In the genomic region with DNA sequence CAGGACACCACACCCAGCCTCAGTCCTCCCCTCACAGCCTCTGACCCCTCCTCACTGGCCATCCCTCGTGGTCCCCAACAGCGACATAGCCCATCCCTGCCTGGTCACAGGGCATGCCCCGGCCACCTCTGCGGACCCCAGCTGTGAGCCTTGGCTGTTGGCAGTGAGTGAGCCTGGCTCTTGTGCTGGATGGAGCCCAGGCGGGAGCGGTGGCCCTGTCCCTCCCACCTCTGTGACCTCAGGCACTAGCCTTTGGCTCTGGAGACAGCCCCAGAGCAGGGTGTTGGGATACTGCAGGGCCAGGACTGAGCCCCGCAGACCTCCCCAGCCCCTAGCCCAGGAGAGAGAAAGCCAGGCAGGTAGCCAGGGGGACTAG, we compare ENCODE assay signal across 1 cellular context.
TF ChIP-seq lines count a peak whose summit lies in the region.

No MANE protein-coding gene starts in this region.

TF ChIP-seq in IMR-90, 13 proteins besides CTCF, POLR2A, EP300 and RAD21:
- TF ChIP-seq, protein P1, sequence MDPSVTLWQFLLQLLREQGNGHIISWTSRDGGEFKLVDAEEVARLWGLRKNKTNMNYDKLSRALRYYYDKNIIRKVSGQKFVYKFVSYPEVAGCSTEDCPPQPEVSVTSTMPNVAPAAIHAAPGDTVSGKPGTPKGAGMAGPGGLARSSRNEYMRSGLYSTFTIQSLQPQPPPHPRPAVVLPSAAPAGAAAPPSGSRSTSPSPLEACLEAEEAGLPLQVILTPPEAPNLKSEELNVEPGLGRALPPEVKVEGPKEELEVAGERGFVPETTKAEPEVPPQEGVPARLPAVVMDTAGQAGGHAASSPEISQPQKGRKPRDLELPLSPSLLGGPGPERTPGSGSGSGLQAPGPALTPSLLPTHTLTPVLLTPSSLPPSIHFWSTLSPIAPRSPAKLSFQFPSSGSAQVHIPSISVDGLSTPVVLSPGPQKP (IDR thresholded peaks at IDR 0.05; ENCODE audit: borderline replicate concordance, low read depth, low read length), result no peak
- TF ChIP-seq MAFK (IDR thresholded peaks at IDR 0.05; ENCODE audit: low read depth, low read length) (no peak), SMC3 (IDR thresholded peaks at IDR 0.05; ENCODE audit: low read depth, low read length) (no peak), MAZ (IDR thresholded peaks at IDR 0.05; ENCODE audit: borderline replicate concordance, low read depth, low read length) (no peak), FOS (IDR thresholded peaks at IDR 0.05; ENCODE audit: low read depth, low read length) (no peak), MXI1 (IDR thresholded peaks at IDR 0.05; ENCODE audit: borderline replicate concordance, low read depth, low read length) (no peak), BHLHE40 (IDR thresholded peaks at IDR 0.05; ENCODE audit: low read depth, low read length) (no peak), RCOR1 (IDR thresholded peaks at IDR 0.05; ENCODE audit: insufficient replicate concordance, low read length) (no peak), RFX5 (IDR thresholded peaks at IDR 0.05; ENCODE audit: low read depth, low read length) (no peak), NFE2L2 (IDR thresholded peaks at IDR 0.05; ENCODE audit: low read depth, low read length) (no peak), CHD1 (IDR thresholded peaks at IDR 0.05; ENCODE audit: low read depth, low read length) (no peak), CEBPB (IDR thresholded peaks at IDR 0.05; ENCODE audit: low read depth, low read length) (no peak)
- TF ChIP-seq, protein P2, sequence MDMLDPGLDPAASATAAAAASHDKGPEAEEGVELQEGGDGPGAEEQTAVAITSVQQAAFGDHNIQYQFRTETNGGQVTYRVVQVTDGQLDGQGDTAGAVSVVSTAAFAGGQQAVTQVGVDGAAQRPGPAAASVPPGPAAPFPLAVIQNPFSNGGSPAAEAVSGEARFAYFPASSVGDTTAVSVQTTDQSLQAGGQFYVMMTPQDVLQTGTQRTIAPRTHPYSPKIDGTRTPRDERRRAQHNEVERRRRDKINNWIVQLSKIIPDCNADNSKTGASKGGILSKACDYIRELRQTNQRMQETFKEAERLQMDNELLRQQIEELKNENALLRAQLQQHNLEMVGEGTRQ (IDR thresholded peaks at IDR 0.05; ENCODE audit: low read depth, low read length), result no peak
TF ChIP-seq in IMR-90: peak in this region for 0.
